9 cellular contexts compared by ENCODE assay signal in the genomic region with DNA sequence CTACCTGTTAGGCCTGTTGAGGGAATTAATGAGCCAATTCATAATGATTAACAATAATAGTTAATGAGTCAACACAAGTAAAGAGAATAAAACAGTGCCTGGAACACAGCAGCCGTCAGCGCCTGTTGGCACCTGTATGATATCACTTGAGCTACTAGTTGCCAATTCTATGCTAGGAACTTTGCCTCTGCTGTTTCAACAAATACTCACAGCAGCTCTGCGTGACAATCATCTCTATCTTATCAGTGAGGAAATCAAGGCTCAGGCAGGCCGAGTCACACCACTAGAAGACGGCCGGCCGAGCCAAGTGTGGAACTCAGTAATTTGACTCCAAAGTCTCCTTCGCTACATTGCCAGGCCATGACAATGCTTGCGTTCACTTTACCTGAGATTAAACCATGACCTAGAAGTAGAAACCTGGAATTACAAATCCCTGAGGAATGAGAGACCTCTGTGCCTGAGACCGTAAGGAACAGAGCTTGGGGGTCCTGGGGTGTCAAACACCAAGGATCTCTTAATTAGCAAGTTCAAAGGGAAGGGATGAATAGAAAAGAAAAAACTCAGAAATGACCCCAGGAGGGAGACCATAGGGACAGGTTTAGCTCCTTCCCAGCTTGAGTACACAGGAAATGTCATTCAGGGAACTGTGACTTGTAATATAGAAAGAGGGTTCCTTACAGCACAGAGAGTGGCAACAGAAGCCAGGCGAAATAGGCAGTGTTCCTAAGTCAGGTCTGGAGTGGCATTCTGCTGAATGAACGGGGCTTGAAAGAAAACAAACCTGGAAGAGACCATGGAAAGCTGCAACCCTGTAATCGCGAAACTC.
A peak's percentile ranks its signal among the peaks of the same experiment; 100 is the strongest.
DNase-seq lines count a peak whose midpoint lies in the region; ATAC-seq and TF ChIP-seq lines count a peak whose summit lies in the region.
"Had no signal": no experiment of that assay in that cellular context is flagged by ENCODE, and none has a peak within 500 bp of the region (broad histone marks: within the 10 kb centered on the region; RNA-seq: fewer than 3 reads in every experiment).

No MANE protein-coding gene starts in this region.

- H3K9me2 ChIP-seq in GM23338 (ENCODE audit: insufficient read depth), result no peaks in the 10 kb centered on the region

- H3K9me3 Mint-ChIP-seq in GM23338, result peaks cover 15% of the 10 kb centered on the region; the same call in 2 of the 3 replicates
- no peaks in the 10 kb centered on the region for H3K9me3 Mint-ChIP-seq in activated T-cell treated with anti-CD3 and anti-CD28 coated beads, Interleukin-2, amount 50 U/mL, for 72 hours

- H3K4me3 ChIP-seq in GM23338, result no peak overlapping the region
- H3K4me3 ChIP-seq in fibroblast of pulmonary artery (replicated peaks; ENCODE audit: low read depth, low read length), result no peak overlapping the region
- H3K4me3 ChIP-seq in prostate gland, result no peak overlapping the region

- H3K4me2 ChIP-seq in GM23338, result peak overlapping the region; percentile 42

- peaks cover 10% of the 10 kb centered on the region for H3K36me3 Mint-ChIP-seq in GM23338 (ENCODE audit: low read depth)
- peaks cover 1 to 2% of the 10 kb centered on the region in 2 donors for H3K36me3 Mint-ChIP-seq in activated T-cell treated with anti-CD3 and anti-CD28 coated beads, Interleukin-2, amount 50 U/mL, for 72 hours (ENCODE audit: insufficient read depth in 2 of 2)

- TF ChIP-seq CTCF in GM23338 (conservative IDR thresholded peaks at IDR 0.05; ENCODE audit: low read depth in 2 of 2) (no peak), fibroblast of pulmonary artery (IDR thresholded peaks at IDR 0.05; ENCODE audit: low read length, missing control alignments) (no peak), prostate gland (IDR thresholded peaks at IDR 0.05) (peak in 2 of 4 experiments; percentile 5)

- no peaks in the 10 kb centered on the region for H3K79me2 ChIP-seq in GM23338 (replicated peaks; ENCODE audit: insufficient read depth)

- H3K27ac ChIP-seq in GM23338 (ENCODE audit: low read depth) (0 out of 2 replicates have a peak overlapping the region, but pooled peaks have one; percentile 5), prostate gland (peak overlapping the region; percentile 34 to 36)

- no peaks in the 10 kb centered on the region for H4K20me1 ChIP-seq in GM23338 (replicated peaks; ENCODE audit: insufficient read depth)

- intact Hi-C loops in prostate gland (cut with DNase I), result no loop called here

- H3K4me1 ChIP-seq in GM23338 (ENCODE audit: insufficient read depth) (peaks cover 16% of the 10 kb centered on the region), prostate gland (replicated peaks) (peaks cover 6% of the 10 kb centered on the region)

- H3K36me3 ChIP-seq in GM23338 (ENCODE audit: insufficient read depth), result no peaks in the 10 kb centered on the region
- no peaks in the 10 kb centered on the region for H3K36me3 ChIP-seq in prostate gland

- H3K9me3 ChIP-seq in prostate gland, result no peaks in the 10 kb centered on the region

- no peaks in the 10 kb centered on the region for H3F3A ChIP-seq in GM23338 (replicated peaks; ENCODE audit: low read depth)

- 29% methylated on average over 14 of the region's 14 CpGs for WGBS in prostate gland

- H3K4me1 Mint-ChIP-seq in GM23338, result peaks cover 16% of the 10 kb centered on the region
- peaks cover 11% of the 10 kb centered on the region for H3K4me1 Mint-ChIP-seq in activated T-cell treated with anti-CD3 and anti-CD28 coated beads, Interleukin-2, amount 50 U/mL, for 72 hours (ENCODE audit: low read depth)

- H3K4me3 Mint-ChIP-seq in GM23338, result no peak overlapping the region
- H3K4me3 Mint-ChIP-seq in activated T-cell treated with anti-CD3 and anti-CD28 coated beads, Interleukin-2, amount 50 U/mL, for 72 hours, result no peak overlapping the region

- H2AFZ ChIP-seq in GM23338, result no peak overlapping the region

- peaks cover 3% of the 10 kb centered on the region for H3K27me3 Mint-ChIP-seq in GM23338 (ENCODE audit: insufficient read depth, low read depth, poor library complexity)
- no peaks in the 10 kb centered on the region for H3K27me3 Mint-ChIP-seq in activated T-cell treated with anti-CD3 and anti-CD28 coated beads, Interleukin-2, amount 50 U/mL, for 72 hours (ENCODE audit: low read depth)

- peak; percentile 86 for ATAC-seq in GM23338
- no peak for ATAC-seq in HG03571 (IDR thresholded peaks at IDR 0.05; ENCODE audit: unreplicated experiment)
- ATAC-seq in HG03280 (IDR thresholded peaks at IDR 0.05; ENCODE audit: unreplicated experiment), result no peak
- no peak for ATAC-seq in activated T-cell treated with anti-CD3 and anti-CD28 coated beads, Interleukin-2, amount 50 U/mL, for 72 hours (replicated peaks in 1 of 2)

- DNase-seq in GM23338 (ENCODE audit: low spot score) (peak; percentile 27), RPMI7951 (ENCODE audit: low read depth) (peak; percentile 15), fibroblast of pulmonary artery (ENCODE audit: low read depth) (peak; percentile 31), prostate gland (ENCODE audit: low spot score) (peak; percentile 77), T-helper 1 cell (no peak)
- no peak for DNase-seq in activated T-cell treated with anti-CD3 and anti-CD28 coated beads, Interleukin-2, amount 50 U/mL, for 72 hours
- DNase-seq: NCI-H1694 treated with DMSO at 0.1 percent for 48 hours had no signal

- 0 out of 2 replicates have a peak overlapping the region, but pooled peaks have one; percentile 60 for H3K27ac Mint-ChIP-seq in GM23338
- H3K27ac Mint-ChIP-seq in activated T-cell treated with anti-CD3 and anti-CD28 coated beads, Interleukin-2, amount 50 U/mL, for 72 hours, result no peak overlapping the region

- H3K27me3 ChIP-seq in GM23338 (ENCODE audit: insufficient read depth), result no peaks in the 10 kb centered on the region
- H3K27me3 ChIP-seq in prostate gland (replicated peaks; ENCODE audit: insufficient read depth), result no peaks in the 10 kb centered on the region

- no peak for TF ChIP-seq POLR2A in prostate gland (IDR thresholded peaks at IDR 0.05)

TF ChIP-seq in GM23338, 12 proteins besides CTCF, POLR2A, EP300 and RAD21 (continues in another document):
- TF ChIP-seq EZH2phosphoT487 (IDR thresholded peaks at IDR 0.05; ENCODE audit: unreplicated experiment), result no peak
- no peak for TF ChIP-seq EZH2 (IDR thresholded peaks at IDR 0.05; ENCODE audit: low read depth, unreplicated experiment)
- no peak for TF ChIP-seq STAT1 (IDR thresholded peaks at IDR 0.05; ENCODE audit: unreplicated experiment)
- TF ChIP-seq, protein P1, sequence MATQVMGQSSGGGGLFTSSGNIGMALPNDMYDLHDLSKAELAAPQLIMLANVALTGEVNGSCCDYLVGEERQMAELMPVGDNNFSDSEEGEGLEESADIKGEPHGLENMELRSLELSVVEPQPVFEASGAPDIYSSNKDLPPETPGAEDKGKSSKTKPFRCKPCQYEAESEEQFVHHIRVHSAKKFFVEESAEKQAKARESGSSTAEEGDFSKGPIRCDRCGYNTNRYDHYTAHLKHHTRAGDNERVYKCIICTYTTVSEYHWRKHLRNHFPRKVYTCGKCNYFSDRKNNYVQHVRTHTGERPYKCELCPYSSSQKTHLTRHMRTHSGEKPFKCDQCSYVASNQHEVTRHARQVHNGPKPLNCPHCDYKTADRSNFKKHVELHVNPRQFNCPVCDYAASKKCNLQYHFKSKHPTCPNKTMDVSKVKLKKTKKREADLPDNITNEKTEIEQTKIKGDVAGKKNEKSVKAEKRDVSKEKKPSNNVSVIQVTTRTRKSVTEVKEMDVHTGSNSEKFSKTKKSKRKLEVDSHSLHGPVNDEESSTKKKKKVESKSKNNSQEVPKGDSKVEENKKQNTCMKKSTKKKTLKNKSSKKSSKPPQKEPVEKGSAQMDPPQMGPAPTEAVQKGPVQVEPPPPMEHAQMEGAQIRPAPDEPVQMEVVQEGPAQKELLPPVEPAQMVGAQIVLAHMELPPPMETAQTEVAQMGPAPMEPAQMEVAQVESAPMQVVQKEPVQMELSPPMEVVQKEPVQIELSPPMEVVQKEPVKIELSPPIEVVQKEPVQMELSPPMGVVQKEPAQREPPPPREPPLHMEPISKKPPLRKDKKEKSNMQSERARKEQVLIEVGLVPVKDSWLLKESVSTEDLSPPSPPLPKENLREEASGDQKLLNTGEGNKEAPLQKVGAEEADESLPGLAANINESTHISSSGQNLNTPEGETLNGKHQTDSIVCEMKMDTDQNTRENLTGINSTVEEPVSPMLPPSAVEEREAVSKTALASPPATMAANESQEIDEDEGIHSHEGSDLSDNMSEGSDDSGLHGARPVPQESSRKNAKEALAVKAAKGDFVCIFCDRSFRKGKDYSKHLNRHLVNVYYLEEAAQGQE (IDR thresholded peaks at IDR 0.05; ENCODE audit: unreplicated experiment), result no peak
- no peak for TF ChIP-seq ZNF114 (CRISPR knock-in tag; IDR thresholded peaks at IDR 0.05)
- TF ChIP-seq JUNB (IDR thresholded peaks at IDR 0.05; ENCODE audit: unreplicated experiment), result no peak

Comparison
In these comparisons a context has a peak if more than half of its experiments do, and no peak if none do; other contexts are left out.
1. DNase-seq: peak in GM23338 (single experiment), RPMI7951 (single experiment), fibroblast of pulmonary artery (single experiment) and prostate gland (single experiment); none in T-helper 1 cell (0 of 5) and activated T-cell treated with anti-CD3 and anti-CD28 coated beads, Interleukin-2, amount 50 U/mL, for 72 hours (0 of 2).